16 cellular contexts compared by ENCODE assay signal in the genomic region with DNA sequence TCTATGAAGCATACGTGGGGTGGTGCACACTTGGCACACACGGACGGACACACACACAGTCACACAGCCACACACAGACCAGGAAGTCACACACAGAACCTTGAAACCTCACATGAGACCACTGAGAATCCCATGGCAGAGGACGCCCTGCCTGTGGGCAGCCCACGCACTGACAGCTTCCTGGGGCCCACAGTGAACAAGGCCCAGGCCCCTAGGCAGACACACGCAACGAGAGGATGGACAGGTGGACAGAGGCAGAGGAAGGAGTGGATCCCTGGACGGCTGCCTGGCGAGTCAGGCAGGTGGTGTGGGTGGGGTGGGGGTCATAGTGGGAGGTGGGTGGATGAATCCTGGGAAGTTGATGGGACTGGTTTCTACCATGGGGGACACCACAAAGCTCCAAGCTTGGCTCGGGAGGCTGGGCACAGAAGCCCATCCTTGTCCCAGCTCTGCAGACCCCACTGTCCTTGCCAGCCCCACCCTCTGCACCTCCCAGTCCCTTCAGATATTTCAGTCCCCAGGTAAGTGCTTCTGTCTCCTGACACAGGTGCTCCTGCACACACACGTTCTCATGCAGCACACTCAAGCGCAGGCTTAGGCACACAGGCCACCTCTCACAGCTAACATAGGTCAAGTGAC. TPM values are rescaled to one million over a fixed set of nuclear protein-coding genes. Genes with fewer than 3 reads are reported as not detected.
DNase-seq lines count a peak whose midpoint lies in the region; ATAC-seq lines count a peak whose summit lies in the region.
"Had no signal": no experiment of that assay in that cellular context is flagged by ENCODE, and none has a peak within 500 bp of the region (broad histone marks: within the 10 kb centered on the region; RNA-seq: fewer than 3 reads in every experiment).

No MANE protein-coding gene starts in this region.

- no peaks in the 10 kb centered on the region for H3K27me3 Mint-ChIP-seq in activated CD4-positive, alpha-beta memory T cell treated with anti-CD3 and anti-CD28 coated beads for 36 hours

- intact Hi-C loops in activated CD4-positive, alpha-beta memory T cell treated with anti-CD3 and anti-CD28 coated beads for 36 hours (cut with micrococcal nuclease), result no loop called here

- H3K9me3 Mint-ChIP-seq in activated CD4-positive, alpha-beta memory T cell treated with anti-CD3 and anti-CD28 coated beads for 36 hours, result no peaks in the 10 kb centered on the region

- H3K4me3 Mint-ChIP-seq in activated CD4-positive, alpha-beta memory T cell treated with anti-CD3 and anti-CD28 coated beads for 36 hours, result no peak overlapping the region

- peaks cover 2% of the 10 kb centered on the region for H3K4me1 Mint-ChIP-seq in activated CD4-positive, alpha-beta memory T cell treated with anti-CD3 and anti-CD28 coated beads for 36 hours (ENCODE audit: low read depth)

- no peaks in the 10 kb centered on the region for H3K36me3 Mint-ChIP-seq in activated CD4-positive, alpha-beta memory T cell treated with anti-CD3 and anti-CD28 coated beads for 36 hours

- H3K27ac Mint-ChIP-seq in activated CD4-positive, alpha-beta memory T cell treated with anti-CD3 and anti-CD28 coated beads for 36 hours, result no peak overlapping the region

- CTCF ChIA-PET in activated CD4-positive, alpha-beta memory T cell treated with anti-CD3 and anti-CD28 coated beads for 36 hours (lab: Charles Lee), result no interaction called here

- peak; percentile 1 for DNase-seq in activated gamma-delta T cell treated with Interleukin-2 at 50 U/mL for 16 hours
- DNase-seq in activated gamma-delta T cell (lab: John Stamatoyannopoulos, UW), result no peak
- DNase-seq in activated CD4-positive, alpha-beta memory T cell treated with anti-CD3 and anti-CD28 coated beads for 36 hours, result peak; percentile 10
- DNase-seq in islet precursor cell, result peak; percentile 57
- peak; percentile 24 for DNase-seq in stimulated activated CD8-positive, alpha-beta memory T cell treated with anti-CD3 and anti-CD28 coated beads, Interleukin-4, amount 100 ng/mL, for 48 hours
- DNase-seq in NCI-H345 (lab: John Stamatoyannopoulos, UW), result no peak
- DNase-seq: activated CD4-positive, alpha-beta T cell treated with anti-CD3 and anti-CD28 coated beads, Interleukin-2, amount 50 U/mL, for 1 hour; hypothalamus; NCI-H1092 treated with DMSO at 0.1 percent for 48 hours; NCI-H446; occipital lobe; PC-3 had no signal

- POLR2A ChIA-PET in activated CD4-positive, alpha-beta memory T cell treated with anti-CD3 and anti-CD28 coated beads for 36 hours (lab: Charles Lee), result no interaction called here

- ATAC-seq in GM18909 (IDR thresholded peaks at IDR 0.05; ENCODE audit: poor library complexity, unreplicated experiment) (no peak), HG02884 (IDR thresholded peaks at IDR 0.05; ENCODE audit: unreplicated experiment) (no peak)
- ATAC-seq: esophagus mucosa, GM12878, PC-3 had no signal

RNA-seq across cellular contexts. Expression of a gene that starts 49.1 kb away (rescaled TPM):
- total RNA-seq in activated CD4-positive, alpha-beta memory T cell treated with anti-CD3 and anti-CD28 coated beads for 36 hours, result under 1 TPM; 0.07 to 0.12 TPM
- total RNA-seq: GM12878 had no signal

Comparison
In these comparisons a context has a peak if more than half of its experiments do, and no peak if none do; other contexts are left out.
1. DNase-seq: peak in activated gamma-delta T cell treated with Interleukin-2 at 50 U/mL for 16 hours (single experiment), activated CD4-positive, alpha-beta memory T cell treated with anti-CD3 and anti-CD28 coated beads for 36 hours (single experiment), islet precursor cell (single experiment) and stimulated activated CD8-positive, alpha-beta memory T cell treated with anti-CD3 and anti-CD28 coated beads, Interleukin-4, amount 100 ng/mL, for 48 hours (single experiment); none in activated gamma-delta T cell (single experiment) and NCI-H345 (single experiment).